In genomic region chr6:84762941-84763396, GRCh38 we compare ENCODE assay signal across 9 cellular contexts. TPM values are rescaled to one million over a fixed set of nuclear protein-coding genes. Genes with fewer than 3 reads are reported as not detected.
DNase-seq lines count a peak whose midpoint lies in the region; ATAC-seq and TF ChIP-seq lines count a peak whose summit lies in the region.
"Had no signal": no experiment of that assay in that cellular context is flagged by ENCODE, and none has a peak within 500 bp of the region (broad histone marks: within the 10 kb centered on the region; RNA-seq: fewer than 3 reads in every experiment).

No MANE protein-coding gene starts in this region.

- H3K27ac ChIP-seq in Panc1 (ENCODE audit: low read length) (peak overlapping the region; percentile 63; the same call in 1 of the 2 replicates), ovary (peak overlapping the region; percentile 55 to 76)

- BruUV-seq in Panc1 (replicated peaks; lab: Mats Ljungman, UMichigan) = no TSS peak

- TF ChIP-seq EP300 in ovary (IDR thresholded peaks at IDR 0.05) = no peak

- in situ Hi-C loops in Panc1 (cut with HindIII; ENCODE audit: low pct_unique_long_range_greater_than_20kb, low sequenced_read_pairs) = no loop called here

- POLR2A ChIA-PET in BJ (lab: Charles Lee) = interaction anchor here (0.7 to 1.1 kb wide), 2 partner anchors 11 to 15 kb away, joined by 4 read pairs; no protein-coding TSS in a partner anchor
- POLR2A ChIA-PET in Panc1 (lab: Charles Lee) = no interaction called here

- CTCF ChIA-PET in BJ (lab: Yijun Ruan, JAX) = interaction anchor here (0.7 to 1.9 kb wide), 12 partner anchors 10 to 560 kb away, joined by 3 to 9 read pairs (median 4); no protein-coding TSS in a partner anchor
- CTCF ChIA-PET in Panc1 (lab: Charles Lee) = no interaction called here

- H3K9me3 ChIP-seq in Panc1 (ENCODE audit: control insufficient read depth, insufficient read depth, low read depth, low read length) (no peaks in the 10 kb centered on the region), ovary (no peaks in the 10 kb centered on the region)

- no peaks in the 10 kb centered on the region for H3K27me3 ChIP-seq in BJ (ENCODE audit: control insufficient read depth, insufficient read depth, low read length)
- H3K27me3 ChIP-seq in Panc1 (ENCODE audit: control insufficient read depth, insufficient read depth, low read length) = no peaks in the 10 kb centered on the region
- H3K27me3 ChIP-seq in ovary = no peaks in the 10 kb centered on the region

- 2 to 3% (median 2%) methylated on average over 37 to 38 of the region's 38 CpGs for WGBS in ovary, 3 donors

- H3K36me3 ChIP-seq in BJ (ENCODE audit: control insufficient read depth, insufficient read depth, low read length) (no peaks in the 10 kb centered on the region), Panc1 (ENCODE audit: control insufficient read depth, insufficient read depth, low read length) (no peaks in the 10 kb centered on the region; the same call in 1 of the 2 replicates), ovary (no peaks in the 10 kb centered on the region)

- TF ChIP-seq CTCF in BJ (IDR thresholded peaks at IDR 0.05; ENCODE audit: insufficient read depth, low read depth, low read length) = no peak
- no peak; the same call in 1 of the 2 replicates for TF ChIP-seq CTCF in Panc1 (IDR thresholded peaks at IDR 0.05)
- TF ChIP-seq CTCF in fibroblast of pulmonary artery (IDR thresholded peaks at IDR 0.05; ENCODE audit: low read length, missing control alignments) = no peak
- no peak for TF ChIP-seq CTCF in ovary (IDR thresholded peaks at IDR 0.05)

- DNase-seq in BJ (ENCODE audit: low read depth) (no peak), Panc1 (ENCODE audit: low read depth, low spot score) (no peak), fibroblast of pulmonary artery (ENCODE audit: low read depth) (no peak), ovary (peak in 4 of 5 donors; percentile 27 to 61 (median 42)), activated gamma-delta T cell treated with Interleukin-2 at 50 U/mL for 16 hours (no peak), OCI-M2 (lab: John Stamatoyannopoulos, UW; ENCODE audit: unreplicated experiment) (no peak)
- DNase-seq: NCI-H1694 had no signal

- ATAC-seq in Panc1 = peak; percentile 27
- no peak for ATAC-seq in HG03378 (IDR thresholded peaks at IDR 0.05; ENCODE audit: unreplicated experiment)
- no peak for ATAC-seq in GM21367 (IDR thresholded peaks at IDR 0.05; ENCODE audit: unreplicated experiment)

- H3K4me1 ChIP-seq in Panc1 (ENCODE audit: control insufficient read depth, insufficient read depth, low read length) (no peaks in the 10 kb centered on the region), ovary (ENCODE audit: insufficient read depth) (no peaks in the 10 kb centered on the region)

- intact Hi-C loops in Panc1 (cut with micrococcal nuclease; ENCODE audit: unreplicated experiment) (loop anchor here (10.0 kb wide), 1 partner anchor 202 kb away; no protein-coding TSS in a partner anchor), ovary (cut with DNase I) (no loop called here)

- H3K4me3 ChIP-seq in BJ (ENCODE audit: low read depth, low read length) (peak overlapping the region; percentile 78), Panc1 (ENCODE audit: low read depth in 2 of 2, low read length in 2 of 2) (peak overlapping the region; percentile 55 to 67), fibroblast of pulmonary artery (replicated peaks; ENCODE audit: low read depth, low read length) (peak overlapping the region; percentile 92), ovary (peak overlapping the region; percentile 57)

- TF ChIP-seq POLR2A in ovary (IDR thresholded peaks at IDR 0.05) = no peak

RNA-seq across cellular contexts. Expression of gene TBX18, which starts 1.4 kb away (rescaled TPM):
- 28.6 and 34.5 TPM in 2 replicates for polyA plus RNA-seq in BJ (2011; rRNA removed)
- polyA minus RNA-seq in BJ (2011; rRNA and poly(A)+ RNA removed) = 27.4 and 34.8 TPM in 2 replicates
- 10.1 TPM for total RNA-seq in Panc1 (2021; ENCODE audit: unreplicated experiment)
- polyA plus RNA-seq in Panc1 (2012; ENCODE audit: insufficient read length) = 6.4 TPM
- 10 to 100 TPM in 1 of 7 donors, 1 to 10 TPM in 6; 1.3 to 13.3 (median 5.4) TPM for total RNA-seq in ovary
- 1 to 10 TPM; 1.5 to 7.2 TPM for polyA plus RNA-seq in ovary

Comparison
In these comparisons a context has a peak if more than half of its experiments do, and no peak if none do; other contexts are left out.
1. DNase-seq: peak in ovary (4 of 5); none in BJ (single experiment), Panc1 (single experiment), fibroblast of pulmonary artery (single experiment), activated gamma-delta T cell treated with Interleukin-2 at 50 U/mL for 16 hours (single experiment) and OCI-M2 (single experiment).
2. Peak in every context shown above with its lines, with median percentiles within 50 percentile points of each other: H3K4me3 ChIP-seq.